ENCODE assay signal across 8 cellular contexts in genomic region chr6:156777866-156778614, GRCh38. TPM values are rescaled to one million over a fixed set of nuclear protein-coding genes. Genes with fewer than 3 reads are reported as not detected.
DNase-seq lines count a peak whose midpoint lies in the region; ATAC-seq, FAIRE-seq and TF ChIP-seq lines count a peak whose summit lies in the region.

No MANE protein-coding gene starts in this region.

- no peaks in the 10 kb centered on the region for H3K9me3 ChIP-seq in iPS-18c (ENCODE audit: control insufficient read depth, insufficient read depth, low read length)
- H3K9me3 ChIP-seq in small intestine (ENCODE audit: control insufficient read depth, low read depth) = no peaks in the 10 kb centered on the region

- no peak for FAIRE-seq in small intestine (lab: Jason Lieb, UNC)

- WGBS in small intestine, 3 donors = 0 to 1% (median 0%) methylated on average over 43 to 85 of the region's 85 CpGs

- H3K36me3 ChIP-seq in small intestine (ENCODE audit: control insufficient read depth in 2 of 2, insufficient read depth in 2 of 2, low read length in 2 of 2) = no peaks in the 10 kb centered on the region

- H3K4me1 ChIP-seq in small intestine (ENCODE audit: control insufficient read depth in 2 of 2, insufficient read depth in 1 of 2, low read depth in 1 of 2, low read length in 1 of 2) = peaks cover 0 to 4% of the 10 kb centered on the region in 2 donors

- no peaks in the 10 kb centered on the region for H3K27me3 ChIP-seq in small intestine (ENCODE audit: control insufficient read depth in 2 of 2, insufficient read depth in 2 of 2, low read length in 2 of 2)

- peak overlapping the region; percentile 52 for H3K4me3 ChIP-seq in astrocyte of the cerebellum (ENCODE audit: low read depth, low read length)
- peak overlapping the region; percentile 80 for H3K4me3 ChIP-seq in iPS-18c (ENCODE audit: insufficient read depth, low read depth, low read length)
- H3K4me3 ChIP-seq in small intestine (ENCODE audit: low read depth in 1 of 2, low read length in 2 of 2) = peak overlapping the region; percentile 91 to 100

- peak; percentile 4 for ATAC-seq in GM19025 (IDR thresholded peaks at IDR 0.05; ENCODE audit: low read depth, unreplicated experiment)

- DNase-seq in AG20443 (ENCODE audit: low spot score) (peak; percentile 39), HUDEP-2 (lab: John Stamatoyannopoulos, UW; ENCODE audit: unreplicated experiment in 76 of 76) (peak in 51 of 76 experiments; percentile 12 to 81 (median 52)), T-helper 2 cell (peak; percentile 35 to 81 (median 63)), astrocyte of the cerebellum (ENCODE audit: low read depth) (no peak), small intestine (peak; percentile 40), cerebellum (ENCODE audit: low spot score) (no peak)

- in situ Hi-C loops in astrocyte of the cerebellum (cut with HindIII; ENCODE audit: low sequenced_read_pairs) = no loop called here

- no peak for TF ChIP-seq CTCF in astrocyte of the cerebellum (IDR thresholded peaks at IDR 0.05; ENCODE audit: low read depth, low read length, missing control alignments)

- peak overlapping the region; percentile 98 to 99 for H3K27ac ChIP-seq in small intestine (ENCODE audit: low read depth in 1 of 2, low read length in 1 of 2)

RNA-seq across cellular contexts. Expression of gene ARID1B, which starts 0.9 kb away (rescaled TPM):
- 10 to 100 TPM in 2 of 3 donors, 1 to 10 TPM in 1; 7.3 to 23.3 (median 10.7) TPM for polyA plus RNA-seq in small intestine
- total RNA-seq in cerebellum = 214 TPM

Comparison
In these comparisons a context has a peak if more than half of its experiments do, and no peak if none do; other contexts are left out.
1. DNase-seq: peak in AG20443 (single experiment), HUDEP-2 (51 of 76), T-helper 2 cell (5 of 5) and small intestine (single experiment); none in astrocyte of the cerebellum (single experiment) and cerebellum (single experiment).
2. Peak in every context shown above with its lines, with median percentiles within 50 percentile points of each other: H3K4me3 ChIP-seq.